In genomic region chr18:39506581-39506980, GRCh38 we compare ENCODE assay signal across 34 cellular contexts.
"Had no signal": no experiment of that assay in that cellular context is flagged by ENCODE, and none has a peak within 500 bp of the region (broad histone marks: within the 10 kb centered on the region; RNA-seq: fewer than 3 reads in every experiment).

No MANE protein-coding gene starts in this region.

- H3K4me2 ChIP-seq: KMS-11 had no signal

- H3K36me3 ChIP-seq: MG63 had no signal

- H3K27me3 ChIP-seq: MG63 had no signal

- DNase-seq: Karpas-422, Kasumi-1, MG63, MM.1S, MV-4-11, NCI-H1048, NCI-H1092, NCI-H1092 treated with DMSO at 0.1 percent for 48 hours, NCI-H1105, NCI-H1105 treated with DMSO at 0.1 percent for 48 hours, NCI-H1417, NCI-H1417 treated with DMSO at 0.1 percent for 48 hours, NCI-H1436, NCI-H1436 treated with DMSO at 0.1 percent for 48 hours, NCI-H146, NCI-H1694, NCI-H1694 treated with DMSO at 0.1 percent for 48 hours, NCI-H187, NCI-H187 treated with DMSO at 0.1 percent for 48 hours, NCI-H1930, NCI-H2029, NCI-H2029 treated with DMSO at 0.1 percent for 48 hours, NCI-H2081, NCI-H2081 treated with DMSO at 0.1 percent for 48 hours, NCI-H2107, NCI-H2171, NCI-H2171 treated with DMSO at 0.1 percent for 48 hours, NCI-H2227 treated with DMSO at 0.1 percent for 48 hours, NCI-H226, NCI-H345, NCI-H446, NCI-H446 treated with DMSO at 0.1 percent for 48 hours, NCI-H510A had no signal

- H3K4me3 ChIP-seq: MG63 had no signal

- H3K9ac ChIP-seq: KMS-11 had no signal

- H3K27ac ChIP-seq: KMS-11 had no signal

- H3K9me3 ChIP-seq: MG63 had no signal
